ENCODE assay signal across 1 cellular context in genomic region chr6:143146186-143146831, GRCh38.
TF ChIP-seq lines count a peak whose summit lies in the region.

No MANE protein-coding gene starts in this region.

TF ChIP-seq in HepG2, 621 proteins besides CTCF, POLR2A, EP300 and RAD21 (continued from another document):
- TF ChIP-seq, protein P1, sequence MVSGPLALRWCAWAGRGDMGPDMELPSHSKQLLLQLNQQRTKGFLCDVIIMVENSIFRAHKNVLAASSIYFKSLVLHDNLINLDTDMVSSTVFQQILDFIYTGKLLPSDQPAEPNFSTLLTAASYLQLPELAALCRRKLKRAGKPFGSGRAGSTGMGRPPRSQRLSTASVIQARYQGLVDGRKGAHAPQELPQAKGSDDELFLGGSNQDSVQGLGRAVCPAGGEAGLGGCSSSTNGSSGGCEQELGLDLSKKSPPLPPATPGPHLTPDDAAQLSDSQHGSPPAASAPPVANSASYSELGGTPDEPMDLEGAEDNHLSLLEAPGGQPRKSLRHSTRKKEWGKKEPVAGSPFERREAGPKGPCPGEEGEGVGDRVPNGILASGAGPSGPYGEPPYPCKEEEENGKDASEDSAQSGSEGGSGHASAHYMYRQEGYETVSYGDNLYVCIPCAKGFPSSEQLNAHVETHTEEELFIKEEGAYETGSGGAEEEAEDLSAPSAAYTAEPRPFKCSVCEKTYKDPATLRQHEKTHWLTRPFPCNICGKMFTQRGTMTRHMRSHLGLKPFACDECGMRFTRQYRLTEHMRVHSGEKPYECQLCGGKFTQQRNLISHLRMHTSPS (CRISPR knock-in tag; IDR thresholded peaks at IDR 0.05; ENCODE audit: low read depth): no peak
- no peak for TF ChIP-seq ZNF691 (CRISPR knock-in tag; IDR thresholded peaks at IDR 0.05; ENCODE audit: borderline replicate concordance, low read depth)
